8 cellular contexts compared by ENCODE assay signal in genomic region chr12:5428332-5429221, GRCh38. TPM values are rescaled to one million over a fixed set of nuclear protein-coding genes. Genes with fewer than 3 reads are reported as not detected.
DNase-seq lines count a peak whose midpoint lies in the region; ATAC-seq and TF ChIP-seq lines count a peak whose summit lies in the region.

No MANE protein-coding gene starts in this region.

- no peaks in the 10 kb centered on the region for H3K9me3 Mint-ChIP-seq in activated naive CD8-positive, alpha-beta T cell treated with anti-CD3 and anti-CD28 coated beads for 36 hours

- H3K36me3 ChIP-seq in mucosa of descending colon (ENCODE audit: low read depth): no peaks in the 10 kb centered on the region

- H3K9me3 ChIP-seq in mucosa of descending colon: no peaks in the 10 kb centered on the region

- H3K4me1 ChIP-seq in mucosa of descending colon (ENCODE audit: low read depth): peaks cover 16% of the 10 kb centered on the region

- no peak overlapping the region for H3K27ac Mint-ChIP-seq in activated naive CD8-positive, alpha-beta T cell treated with anti-CD3 and anti-CD28 coated beads for 36 hours

- DNase-seq in DMS53 (lab: John Stamatoyannopoulos, UW): peak; percentile 88
- peak; percentile 40 for DNase-seq in NCI-H1092 (lab: John Stamatoyannopoulos, UW)
- peak; percentile 48 for DNase-seq in choroid plexus epithelial cell (ENCODE audit: low read depth)
- DNase-seq in mucosa of descending colon: no peak
- DNase-seq in GM19240 (ENCODE audit: insufficient read length, low spot score): no peak
- no peak for DNase-seq in activated naive CD8-positive, alpha-beta T cell treated with anti-CD3 and anti-CD28 coated beads for 36 hours

- H3K4me1 Mint-ChIP-seq in activated naive CD8-positive, alpha-beta T cell treated with anti-CD3 and anti-CD28 coated beads for 36 hours: peaks cover 10% of the 10 kb centered on the region

- no peak overlapping the region for H3K4me3 ChIP-seq in choroid plexus epithelial cell (ENCODE audit: low read depth, low read length)
- no peak overlapping the region for H3K4me3 ChIP-seq in mucosa of descending colon

- peaks cover 63% of the 10 kb centered on the region for H3K27me3 Mint-ChIP-seq in activated naive CD8-positive, alpha-beta T cell treated with anti-CD3 and anti-CD28 coated beads for 36 hours

- ATAC-seq in mucosa of descending colon (peak; percentile 39), GM21381 (IDR thresholded peaks at IDR 0.05; ENCODE audit: unreplicated experiment) (no peak), HG02759 (IDR thresholded peaks at IDR 0.05; ENCODE audit: unreplicated experiment) (no peak)

- H3K4me3 Mint-ChIP-seq in activated naive CD8-positive, alpha-beta T cell treated with anti-CD3 and anti-CD28 coated beads for 36 hours: no peak overlapping the region

- intact Hi-C loops in mucosa of descending colon (cut with DNase I, micrococcal nuclease): loop anchor here in 1 of 2 donors (10.0 kb wide), 1 partner anchor 224 kb away; no protein-coding TSS in a partner anchor

- no peaks in the 10 kb centered on the region for H3K36me3 Mint-ChIP-seq in activated naive CD8-positive, alpha-beta T cell treated with anti-CD3 and anti-CD28 coated beads for 36 hours

- peak; percentile 52 for TF ChIP-seq CTCF in choroid plexus epithelial cell (conservative IDR thresholded peaks at IDR 0.05; ENCODE audit: low read depth, low read length)
- TF ChIP-seq CTCF in mucosa of descending colon (IDR thresholded peaks at IDR 0.05): no peak

RNA-seq across cellular contexts. Expression of gene NTF3, which starts 3.3 kb away (rescaled TPM):
- 1 to 10 TPM in 2 of 3 donors, under 1 TPM in 1; 0.58 to 1.4 (median 1.4) TPM for total RNA-seq in mucosa of descending colon
- not detected for total RNA-seq in activated naive CD8-positive, alpha-beta T cell treated with anti-CD3 and anti-CD28 coated beads for 36 hours

Comparison
In these comparisons a context has a peak if more than half of its experiments do, and no peak if none do; other contexts are left out.
1. DNase-seq: peak in DMS53 (single experiment), NCI-H1092 (single experiment) and choroid plexus epithelial cell (single experiment); none in mucosa of descending colon (0 of 3), GM19240 (single experiment) and activated naive CD8-positive, alpha-beta T cell treated with anti-CD3 and anti-CD28 coated beads for 36 hours (single experiment).